8 cellular contexts compared by ENCODE assay signal in the genomic region with DNA sequence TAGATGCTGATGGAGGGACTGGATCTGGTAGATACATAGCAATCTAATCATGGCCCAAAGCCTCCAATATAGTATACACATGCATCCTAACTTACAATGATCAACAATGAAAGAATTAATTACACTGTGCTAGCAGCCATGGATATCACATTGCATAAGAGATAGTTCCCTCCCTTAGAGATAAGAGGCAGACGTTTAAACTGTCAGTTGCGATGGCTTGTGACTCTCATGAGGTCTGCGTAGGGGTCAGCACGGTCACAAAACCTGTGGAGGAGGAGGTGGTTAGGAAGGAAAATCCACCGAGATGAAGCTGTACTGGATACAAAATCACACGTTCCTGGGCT. TPM values are rescaled to one million over a fixed set of nuclear protein-coding genes. Genes with fewer than 3 reads are reported as not detected.
DNase-seq lines count a peak whose midpoint lies in the region; TF ChIP-seq lines count a peak whose summit lies in the region.

No MANE protein-coding gene starts in this region.

- peaks cover 11% of the 10 kb centered on the region; the same call in 1 of the 2 replicates for H3K36me3 ChIP-seq in SJSA1
- no peaks in the 10 kb centered on the region for H3K36me3 ChIP-seq in rectal smooth muscle tissue (ENCODE audit: control insufficient read depth, insufficient read depth, low read length)

- H3K27me3 ChIP-seq in SJSA1 (replicated peaks) = no peaks in the 10 kb centered on the region
- H3K27me3 ChIP-seq in rectal smooth muscle tissue (ENCODE audit: control insufficient read depth, insufficient read depth, low read length) = no peaks in the 10 kb centered on the region

- H3K4me3 ChIP-seq in GM12865 (ENCODE audit: low read depth, low read length) (peak overlapping the region; percentile 91), SJSA1 (peak overlapping the region; percentile 86), fibroblast of mammary gland (ENCODE audit: control insufficient read depth, low read depth, low read length) (peak overlapping the region; percentile 68), rectal smooth muscle tissue (ENCODE audit: low read length) (peak overlapping the region; percentile 88)

- H3K9me3 ChIP-seq in SJSA1 (replicated peaks) = no peaks in the 10 kb centered on the region

- DNase-seq in GM12865 (ENCODE audit: low read depth) = no peak
- DNase-seq in SJSA1 (ENCODE audit: low read depth in 1 of 2, low spot score in 2 of 2) = no peak
- no peak for DNase-seq in fibroblast of mammary gland (ENCODE audit: low read depth)
- DNase-seq in HPDE6-E6E7 (ENCODE audit: extremely low spot score) = no peak
- DNase-seq in NCI-H748 treated with DMSO at 0.1 percent for 48 hours (lab: John Stamatoyannopoulos, UW) = no peak
- DNase-seq in DMS153 (lab: John Stamatoyannopoulos, UW) = no peak
- no peak for DNase-seq in mucosa of gallbladder (ENCODE audit: low spot score)

- TF ChIP-seq CTCF in GM12865 (IDR thresholded peaks at IDR 0.05; ENCODE audit: insufficient read depth, low read depth, low read length, missing control alignments) (no peak), fibroblast of mammary gland (conservative IDR thresholded peaks at IDR 0.05; ENCODE audit: control insufficient read depth, insufficient read depth, low read depth, low read length) (no peak)

- H3K4me1 ChIP-seq in SJSA1 (replicated peaks) = peaks cover 17% of the 10 kb centered on the region
- peaks cover 9% of the 10 kb centered on the region for H3K4me1 ChIP-seq in rectal smooth muscle tissue (ENCODE audit: control insufficient read depth, insufficient read depth, low read length)

- H3K9ac ChIP-seq in rectal smooth muscle tissue (ENCODE audit: low read length) = peak overlapping the region; percentile 54

- no peak overlapping the region for H3K27ac ChIP-seq in SJSA1
- no peak overlapping the region for H3K27ac ChIP-seq in rectal smooth muscle tissue (ENCODE audit: low read depth, low read length)

RNA-seq across cellular contexts. Expression of a gene that starts 0.8 kb away (rescaled TPM):
- total RNA-seq in SJSA1 (2014; rRNA removed; shearing (Covaris generic)) = 63.1 and 84.7 TPM in 2 replicates
- total RNA-seq in mucosa of gallbladder = 48.1 TPM

RNA-seq across cellular contexts. Expression of a gene that starts 28.6 kb away (rescaled TPM):
- 52.8 and 54.5 TPM in 2 replicates for total RNA-seq in SJSA1 (2014; rRNA removed; shearing (Covaris generic))
- total RNA-seq in mucosa of gallbladder = 21.6 TPM
